1 cellular context compared by ENCODE assay signal in genomic region chr19:47608908-47609879, GRCh38.
A peak's percentile ranks its signal among the peaks of the same experiment; 100 is the strongest.
TF ChIP-seq lines count a peak whose summit lies in the region.

Gene BICRA, plus strand, starts transcription at chr19:47609134. Its CDS starts 64,441 bp downstream, at chr19:47673575.

TF ChIP-seq in HepG2, 621 proteins besides CTCF, POLR2A, EP300 and RAD21 (continued from another document):
- 0 out of 2 replicates have a peak, but pooled peaks have one; percentile 1 for TF ChIP-seq ZNF543 (CRISPR knock-in tag; IDR thresholded peaks at IDR 0.05)
- TF ChIP-seq SIN3A (IDR thresholded peaks at IDR 0.05; ENCODE audit: borderline replicate concordance, low read depth, low read length) = 0 out of 2 replicates have a peak, but pooled peaks have one; percentile 47
- no peak for TF ChIP-seq TAF15 (IDR thresholded peaks at IDR 0.05; ENCODE audit: low read depth, low read length, poor library complexity, severe bottlenecking)
- no peak for TF ChIP-seq HOXA5 (CRISPR knock-in tag; IDR thresholded peaks at IDR 0.05)
- no peak for TF ChIP-seq EED (CRISPR knock-in tag; IDR thresholded peaks at IDR 0.05)
- peak; percentile 23; the same call in 1 of the 2 replicates for TF ChIP-seq POLR2G (IDR thresholded peaks at IDR 0.05; ENCODE audit: low read depth, low read length)
- peak; percentile 7 for TF ChIP-seq HNRNPLL (IDR thresholded peaks at IDR 0.05; ENCODE audit: low read depth, low read length, poor library complexity, severe bottlenecking)
- TF ChIP-seq FOSL1 (CRISPR knock-in tag; IDR thresholded peaks at IDR 0.05; ENCODE audit: borderline replicate concordance) = no peak
- peak; percentile 29 for TF ChIP-seq HNRNPK (IDR thresholded peaks at IDR 0.05; ENCODE audit: low read depth, low read length, poor library complexity, severe bottlenecking)
- TF ChIP-seq ZNF784 (CRISPR knock-in tag; IDR thresholded peaks at IDR 0.05; ENCODE audit: borderline replicate concordance) = no peak
- no peak for TF ChIP-seq THAP8 (CRISPR knock-in tag; IDR thresholded peaks at IDR 0.05; ENCODE audit: borderline replicate concordance)
- peak; percentile 62 for TF ChIP-seq YY1 (IDR thresholded peaks at IDR 0.05; ENCODE audit: insufficient read depth, insufficient replicate concordance, low read depth, low read length)
- 0 out of 2 replicates have a peak, but pooled peaks have one; percentile 11 for TF ChIP-seq ZFP91 (CRISPR knock-in tag; IDR thresholded peaks at IDR 0.05; ENCODE audit: borderline replicate concordance)
- no peak for TF ChIP-seq ZNF781 (CRISPR knock-in tag; IDR thresholded peaks at IDR 0.05; ENCODE audit: borderline replicate concordance, not compliant biosample characterization)
- no peak for TF ChIP-seq ETS1 (CRISPR knock-in tag; IDR thresholded peaks at IDR 0.05)
- 0 out of 2 replicates have a peak, but pooled peaks have one; percentile 7 for TF ChIP-seq ZNF446 (CRISPR knock-in tag; IDR thresholded peaks at IDR 0.05)
- TF ChIP-seq ZBTB42 (CRISPR knock-in tag; IDR thresholded peaks at IDR 0.05) = no peak
- TF ChIP-seq ASH2L (IDR thresholded peaks at IDR 0.05; ENCODE audit: insufficient read length, low read depth, low read length) = peak; percentile 37
- peak; percentile 46; the same call in 1 of the 2 replicates for TF ChIP-seq POLR2AphosphoS5 (IDR thresholded peaks at IDR 0.05; ENCODE audit: low read depth, low read length)
- no peak for TF ChIP-seq ZNF326 (CRISPR knock-in tag; IDR thresholded peaks at IDR 0.05; ENCODE audit: borderline replicate concordance)
- no peak for TF ChIP-seq HOXA7 (CRISPR knock-in tag; IDR thresholded peaks at IDR 0.05)
- TF ChIP-seq ZNF574 (CRISPR knock-in tag; IDR thresholded peaks at IDR 0.05) = 0 out of 2 replicates have a peak, but pooled peaks have one; percentile 24
- TF ChIP-seq HMG20B (CRISPR knock-in tag; conservative IDR thresholded peaks at IDR 0.05) = no peak
- TF ChIP-seq LBX2 (CRISPR knock-in tag; IDR thresholded peaks at IDR 0.05; ENCODE audit: borderline replicate concordance) = no peak
- peak; percentile 31 for TF ChIP-seq KDM5A (IDR thresholded peaks at IDR 0.05; ENCODE audit: borderline replicate concordance, low read length)
- no peak for TF ChIP-seq ELF3 (CRISPR knock-in tag; IDR thresholded peaks at IDR 0.05)
- TF ChIP-seq SRF (IDR thresholded peaks at IDR 0.05; ENCODE audit: low read depth, low read length) = no peak
- TF ChIP-seq IRF1 (CRISPR knock-in tag; IDR thresholded peaks at IDR 0.05; ENCODE audit: low read depth) = no peak
- peak; percentile 100 for TF ChIP-seq ZXDC (CRISPR knock-in tag; IDR thresholded peaks at IDR 0.05)
- no peak for TF ChIP-seq ZNF572 (CRISPR knock-in tag; IDR thresholded peaks at IDR 0.05)
- peak; percentile 63; the same call in 1 of the 2 replicates for TF ChIP-seq PATZ1 (CRISPR knock-in tag; IDR thresholded peaks at IDR 0.05)
- no peak for TF ChIP-seq ZNF550 (CRISPR knock-in tag; IDR thresholded peaks at IDR 0.05; ENCODE audit: borderline replicate concordance)
- TF ChIP-seq ZHX1 (CRISPR knock-in tag; IDR thresholded peaks at IDR 0.05; ENCODE audit: low read depth) = no peak
- no peak for TF ChIP-seq PHF20 (CRISPR knock-in tag; IDR thresholded peaks at IDR 0.05)
- TF ChIP-seq ARID4A (CRISPR knock-in tag; IDR thresholded peaks at IDR 0.05; ENCODE audit: borderline replicate concordance) = 0 out of 2 replicates have a peak, but pooled peaks have one; percentile 10
